ENCODE assay signal across 7 cellular contexts in the genomic region with DNA sequence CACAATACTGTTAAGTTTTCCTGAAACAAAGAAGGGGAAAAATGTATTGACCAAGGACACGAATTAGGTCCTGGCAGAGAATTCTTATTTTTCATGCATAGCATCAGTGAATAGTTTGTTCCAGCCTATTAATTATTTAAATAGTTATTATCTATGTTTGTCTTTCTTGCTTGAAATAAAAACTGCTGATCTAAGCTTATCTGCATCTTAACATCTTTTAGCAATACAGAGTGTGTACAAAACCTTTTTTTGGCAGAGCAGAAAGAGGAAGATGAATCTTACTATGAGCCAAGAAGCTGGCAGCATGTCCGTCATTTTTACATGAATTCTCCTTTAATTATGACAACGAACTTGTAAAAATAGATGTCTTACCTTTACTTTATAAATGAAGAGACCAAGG. TPM values are rescaled to one million over a fixed set of nuclear protein-coding genes. Genes with fewer than 3 reads are reported as not detected.
"Had no signal": no experiment of that assay in that cellular context is flagged by ENCODE, and none has a peak within 500 bp of the region (broad histone marks: within the 10 kb centered on the region; RNA-seq: fewer than 3 reads in every experiment).

No MANE protein-coding gene starts in this region.

- H3K4me2 ChIP-seq: KMS-11 had no signal

- H3K9ac ChIP-seq: GM23248, KMS-11 had no signal

- H3K27ac ChIP-seq: GM23248, KMS-11 had no signal

- H3K4me3 ChIP-seq: GM23248 had no signal

- FAIRE-seq: HTR-8/SVneo had no signal

- DNase-seq: GM23248, GOT3, H9, HCEC 1CT, KBM-7 had no signal

- H2AFZ ChIP-seq: GM23248 had no signal

RNA-seq across cellular contexts. Expression of a gene that starts 23.3 kb away (rescaled TPM):
- total RNA-seq: GM23248 had no signal
- polyA plus RNA-seq: GM23248 had no signal
